Comparison of ENCODE assay signal across 19 cellular contexts in the genomic region with DNA sequence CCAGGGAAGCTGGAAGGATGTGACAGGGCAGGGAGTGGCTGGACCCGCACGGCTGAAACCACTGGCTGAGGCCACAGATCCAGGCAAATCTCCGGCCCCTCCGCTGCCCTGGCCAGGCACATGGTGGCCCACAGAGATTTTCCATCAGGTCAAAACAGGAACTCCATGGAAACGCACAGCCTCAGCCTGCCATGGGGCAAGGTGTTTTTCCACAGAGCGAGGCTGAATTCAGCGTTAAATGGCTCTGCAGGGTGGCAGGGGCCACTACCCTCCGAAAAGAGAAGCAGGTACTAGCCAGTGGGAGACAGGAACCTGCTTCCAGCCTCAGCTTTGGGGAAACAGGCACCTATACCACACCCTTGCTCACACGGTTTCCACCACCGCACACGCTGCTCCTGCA. TPM values are rescaled to one million over a fixed set of nuclear protein-coding genes. Genes with fewer than 3 reads are reported as not detected.
DNase-seq lines count a peak whose midpoint lies in the region; ATAC-seq lines count a peak whose summit lies in the region.
"Had no signal": no experiment of that assay in that cellular context is flagged by ENCODE, and none has a peak within 500 bp of the region (broad histone marks: within the 10 kb centered on the region; RNA-seq: fewer than 3 reads in every experiment).

No MANE protein-coding gene starts in this region.

- H3K4me1 Mint-ChIP-seq in activated CD4-positive, alpha-beta memory T cell treated with anti-CD3 and anti-CD28 coated beads for 36 hours (ENCODE audit: low read depth) = peaks cover 84% of the 10 kb centered on the region
- H3K4me1 Mint-ChIP-seq in activated CD4-positive, alpha-beta memory T cell treated with anti-CD3 and anti-CD28 coated beads, Interleukin-2, amount 10 ng/mL, durations not matched to agents 7 days and 5 days = peaks cover 72% of the 10 kb centered on the region
- peaks cover 54% of the 10 kb centered on the region for H3K4me1 Mint-ChIP-seq in activated naive CD8-positive, alpha-beta T cell treated with anti-CD3 and anti-CD28 coated beads, Interleukin-2, amount 10 ng/mL, durations not matched to agents 7 days and 5 days

- no peak for DNase-seq in activated CD4-positive, alpha-beta memory T cell treated with anti-CD3 and anti-CD28 coated beads for 36 hours
- DNase-seq in activated CD4-positive, alpha-beta memory T cell treated with anti-CD3 and anti-CD28 coated beads, Interleukin-2, amount 10 ng/mL, durations not matched to agents 7 days and 5 days = no peak
- no peak for DNase-seq in activated naive CD8-positive, alpha-beta T cell treated with anti-CD3 and anti-CD28 coated beads, Interleukin-2, amount 10 ng/mL, durations not matched to agents 7 days and 5 days
- no peak for DNase-seq in HuH-7 (ENCODE audit: low spot score)
- DNase-seq in HuH-7.5 (ENCODE audit: low spot score) = no peak
- DNase-seq: activated naive CD4-positive, alpha-beta T cell; cortex of kidney; GM23248; Karpas-422; mesendoderm; NCI-H748 treated with DMSO at 0.1 percent for 48 hours; SK-N-SH; stimulated activated CD4-positive, alpha-beta T cell treated with anti-CD3 and anti-CD28 coated beads, Interleukin-2, amount 100 ng/mL, for 48 hours had no signal

- ATAC-seq in activated naive CD8-positive, alpha-beta T cell treated with anti-CD3 and anti-CD28 coated beads, Interleukin-2, amount 10 ng/mL, durations not matched to agents 7 days and 5 days (ENCODE audit: low read depth) = no peak
- ATAC-seq in GM18873 (IDR thresholded peaks at IDR 0.05; ENCODE audit: low FRiP score, unreplicated experiment) = no peak
- ATAC-seq: esophagus mucosa, Panc1 had no signal

- intact Hi-C loops in activated CD4-positive, alpha-beta memory T cell treated with anti-CD3 and anti-CD28 coated beads for 36 hours (cut with micrococcal nuclease) = no loop called here

- CTCF ChIA-PET in activated CD4-positive, alpha-beta memory T cell treated with anti-CD3 and anti-CD28 coated beads for 36 hours (lab: Charles Lee) = no interaction called here
- CTCF ChIA-PET in activated CD4-positive, alpha-beta memory T cell treated with anti-CD3 and anti-CD28 coated beads, Interleukin-2, amount 10 ng/mL, durations not matched to agents 7 days and 5 days (lab: Charles Lee) = no interaction called here

- H3K9me3 ChIP-seq in muscle layer of duodenum (ENCODE audit: control insufficient read depth in 1 of 2, low read length in 2 of 2) = no peaks in the 10 kb centered on the region
- H3K9me3 ChIP-seq: SK-N-SH had no signal

- H3K9me3 Mint-ChIP-seq in activated CD4-positive, alpha-beta memory T cell treated with anti-CD3 and anti-CD28 coated beads for 36 hours = peaks cover 15% of the 10 kb centered on the region
- peaks cover 12% of the 10 kb centered on the region for H3K9me3 Mint-ChIP-seq in activated CD4-positive, alpha-beta memory T cell treated with anti-CD3 and anti-CD28 coated beads, Interleukin-2, amount 10 ng/mL, durations not matched to agents 7 days and 5 days
- peaks cover 5% of the 10 kb centered on the region for H3K9me3 Mint-ChIP-seq in activated naive CD8-positive, alpha-beta T cell treated with anti-CD3 and anti-CD28 coated beads, Interleukin-2, amount 10 ng/mL, durations not matched to agents 7 days and 5 days

- no peak overlapping the region for H3K4me3 ChIP-seq in muscle layer of duodenum (ENCODE audit: low read depth in 1 of 2, low read length in 2 of 2)
- H3K4me3 ChIP-seq: GM23248, tibial nerve had no signal

- peaks cover 0 to 8% of the 10 kb centered on the region in 2 donors for H3K4me1 ChIP-seq in muscle layer of duodenum (ENCODE audit: control insufficient read depth in 1 of 2, insufficient read depth in 2 of 2, low read length in 2 of 2)

- peak overlapping the region; percentile 65 for H3K27ac Mint-ChIP-seq in activated CD4-positive, alpha-beta memory T cell treated with anti-CD3 and anti-CD28 coated beads for 36 hours
- no peak overlapping the region for H3K27ac Mint-ChIP-seq in activated CD4-positive, alpha-beta memory T cell treated with anti-CD3 and anti-CD28 coated beads, Interleukin-2, amount 10 ng/mL, durations not matched to agents 7 days and 5 days
- peak overlapping the region; percentile 59 for H3K27ac Mint-ChIP-seq in activated naive CD8-positive, alpha-beta T cell treated with anti-CD3 and anti-CD28 coated beads, Interleukin-2, amount 10 ng/mL, durations not matched to agents 7 days and 5 days

- H3K36me3 Mint-ChIP-seq in activated CD4-positive, alpha-beta memory T cell treated with anti-CD3 and anti-CD28 coated beads for 36 hours = peaks cover 26% of the 10 kb centered on the region
- H3K36me3 Mint-ChIP-seq in activated CD4-positive, alpha-beta memory T cell treated with anti-CD3 and anti-CD28 coated beads, Interleukin-2, amount 10 ng/mL, durations not matched to agents 7 days and 5 days (ENCODE audit: low read depth) = peaks cover 69% of the 10 kb centered on the region
- H3K36me3 Mint-ChIP-seq in activated naive CD8-positive, alpha-beta T cell treated with anti-CD3 and anti-CD28 coated beads, Interleukin-2, amount 10 ng/mL, durations not matched to agents 7 days and 5 days = peaks cover 52% of the 10 kb centered on the region

- H3K27me3 Mint-ChIP-seq in activated CD4-positive, alpha-beta memory T cell treated with anti-CD3 and anti-CD28 coated beads for 36 hours = no peaks in the 10 kb centered on the region
- no peaks in the 10 kb centered on the region for H3K27me3 Mint-ChIP-seq in activated CD4-positive, alpha-beta memory T cell treated with anti-CD3 and anti-CD28 coated beads, Interleukin-2, amount 10 ng/mL, durations not matched to agents 7 days and 5 days
- H3K27me3 Mint-ChIP-seq in activated naive CD8-positive, alpha-beta T cell treated with anti-CD3 and anti-CD28 coated beads, Interleukin-2, amount 10 ng/mL, durations not matched to agents 7 days and 5 days = no peaks in the 10 kb centered on the region

- POLR2A ChIA-PET in activated CD4-positive, alpha-beta memory T cell treated with anti-CD3 and anti-CD28 coated beads for 36 hours (lab: Charles Lee) = no interaction called here
- POLR2A ChIA-PET in activated CD4-positive, alpha-beta memory T cell treated with anti-CD3 and anti-CD28 coated beads, Interleukin-2, amount 10 ng/mL, durations not matched to agents 7 days and 5 days (lab: Charles Lee) = no interaction called here
- POLR2A ChIA-PET in activated naive CD8-positive, alpha-beta T cell treated with anti-CD3 and anti-CD28 coated beads, Interleukin-2, amount 10 ng/mL, durations not matched to agents 7 days and 5 days (lab: Charles Lee) = interaction anchor here (1.0 to 1.2 kb wide), 4 partner anchors 13 to 44 kb away, joined by 3 to 4 read pairs (median 3); no protein-coding TSS in a partner anchor

- H3K36me3 ChIP-seq in muscle layer of duodenum (ENCODE audit: control insufficient read depth in 1 of 2, insufficient read depth in 2 of 2, low read length in 2 of 2) = no peaks in the 10 kb centered on the region
- H3K36me3 ChIP-seq: tibial nerve had no signal

- no peak overlapping the region for H3K4me3 Mint-ChIP-seq in activated CD4-positive, alpha-beta memory T cell treated with anti-CD3 and anti-CD28 coated beads for 36 hours
- H3K4me3 Mint-ChIP-seq in activated CD4-positive, alpha-beta memory T cell treated with anti-CD3 and anti-CD28 coated beads, Interleukin-2, amount 10 ng/mL, durations not matched to agents 7 days and 5 days = no peak overlapping the region
- peak overlapping the region; percentile 37 for H3K4me3 Mint-ChIP-seq in activated naive CD8-positive, alpha-beta T cell treated with anti-CD3 and anti-CD28 coated beads, Interleukin-2, amount 10 ng/mL, durations not matched to agents 7 days and 5 days

- no peaks in the 10 kb centered on the region for H3K27me3 ChIP-seq in muscle layer of duodenum (ENCODE audit: low read depth, low read length)
- H3K27me3 ChIP-seq: tibial nerve had no signal

- peak overlapping the region; percentile 29 for H3K27ac ChIP-seq in muscle layer of duodenum (ENCODE audit: low read length)
- peak overlapping the region; percentile 36 for H3K27ac ChIP-seq in temporal lobe (ENCODE audit: low read depth, low read length)
- H3K27ac ChIP-seq: GM23248 had no signal

RNA-seq across cellular contexts. Expression of gene PREX1, which starts 53.1 kb away (rescaled TPM):
- 10 to 100 TPM; 91.5 to 92.8 TPM for total RNA-seq in activated CD4-positive, alpha-beta memory T cell treated with anti-CD3 and anti-CD28 coated beads for 36 hours
- 100 to 1,000 TPM; 158 to 160 TPM for total RNA-seq in activated CD4-positive, alpha-beta memory T cell treated with anti-CD3 and anti-CD28 coated beads, Interleukin-2, amount 10 ng/mL, durations not matched to agents 7 days and 5 days
- 100 to 1,000 TPM; 142 to 147 TPM for total RNA-seq in activated naive CD8-positive, alpha-beta T cell treated with anti-CD3 and anti-CD28 coated beads, Interleukin-2, amount 10 ng/mL, durations not matched to agents 7 days and 5 days
- 16.0 TPM for total RNA-seq in temporal lobe
